ENCODE assay signal across 8 cellular contexts in the genomic region with DNA sequence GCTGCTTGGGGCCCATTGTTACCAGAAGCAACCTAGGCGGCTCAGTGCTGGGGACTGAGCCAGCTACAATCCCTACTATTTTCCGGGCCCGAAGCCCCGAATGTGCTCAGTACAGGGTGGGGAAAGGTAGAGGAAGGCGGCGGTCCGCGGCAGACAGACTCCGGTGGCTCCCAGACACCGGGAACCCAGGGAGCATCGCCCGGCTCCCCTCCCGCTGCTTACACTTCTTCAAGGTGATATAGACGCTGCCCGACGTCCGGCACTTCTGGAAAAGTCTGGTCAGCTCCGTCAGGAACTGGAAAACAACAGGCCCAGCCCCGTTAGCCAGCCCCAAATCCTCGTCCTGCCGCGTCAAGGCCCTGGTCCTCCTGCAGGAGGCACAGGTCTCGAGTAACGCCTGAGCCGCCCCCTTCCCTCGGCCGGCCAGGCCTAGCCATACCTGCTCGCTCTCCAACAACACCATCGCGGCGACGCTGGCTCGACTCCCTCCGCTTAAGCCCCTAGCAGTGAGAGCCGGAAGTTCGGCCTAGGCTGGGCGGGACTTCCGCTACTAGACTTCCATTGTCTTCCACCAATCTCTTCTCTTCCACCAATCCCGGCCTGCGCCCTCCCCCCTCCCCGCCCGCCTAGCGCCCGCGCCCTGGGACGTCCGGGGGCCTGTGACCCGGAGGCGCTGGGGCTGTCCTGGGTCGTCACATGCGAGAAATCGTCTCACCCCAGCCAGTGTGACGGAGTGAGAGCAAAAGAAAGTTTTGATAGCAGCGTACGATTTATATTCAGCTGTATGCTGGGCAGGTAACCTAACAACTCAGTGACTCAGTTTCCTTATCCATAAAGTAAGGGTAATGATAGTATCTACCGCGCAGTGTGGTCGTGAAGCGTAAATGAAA. TPM values are rescaled to one million over a fixed set of nuclear protein-coding genes. Genes with fewer than 3 reads are reported as not detected.
DNase-seq lines count a peak whose midpoint lies in the region; ATAC-seq and TF ChIP-seq lines count a peak whose summit lies in the region.

A gene with protein sequence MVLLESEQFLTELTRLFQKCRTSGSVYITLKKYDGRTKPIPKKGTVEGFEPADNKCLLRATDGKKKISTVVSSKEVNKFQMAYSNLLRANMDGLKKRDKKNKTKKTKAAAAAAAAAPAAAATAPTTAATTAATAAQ (minus strand): TSS at position 528 of the 890 bp plus-strand sequence. CDS start 65 bp downstream, at position 463.

- H3K4me3 ChIP-seq in adrenal gland (peak within 1 kb of the TSS; percentile 60 to 97 (median 86)), heart left ventricle (peak within 1 kb of the TSS; percentile 72 to 98 (median 84)), transverse colon (peak within 1 kb of the TSS; percentile 67 to 87 (median 82))

- peaks cover 0 to 34% of the 10 kb centered on the region in 2 donors for H3K36me3 ChIP-seq in adrenal gland (replicated peaks in 1 of 2)
- peaks cover 0 to 40% (median 38%) of the 10 kb centered on the region in 9 donors for H3K36me3 ChIP-seq in heart left ventricle
- peaks cover 0 to 35% (median 14%) of the 10 kb centered on the region in 4 donors for H3K36me3 ChIP-seq in transverse colon

- TF ChIP-seq CTCF in adrenal gland (IDR thresholded peaks at IDR 0.05) (peak in 5 of 6 experiments; percentile 18 to 59 (median 47)), heart left ventricle (IDR thresholded peaks at IDR 0.05) (peak in 4 of 12 donors; percentile 13 to 27 (median 16)), transverse colon (IDR thresholded peaks at IDR 0.05) (peak; percentile 14 to 80 (median 23))

- peak; percentile 81 for DNase-seq in NCI-H146 treated with DMSO at 0.1 percent for 48 hours (lab: John Stamatoyannopoulos, UW; ENCODE audit: unreplicated experiment)
- peak; percentile 86 to 95 (median 88) for DNase-seq in T-helper 1 cell
- peak; percentile 92 to 97 (median 95) for DNase-seq in adrenal gland
- peak; percentile 95 to 97 (median 97) for DNase-seq in heart left ventricle
- DNase-seq in pons (ENCODE audit: low spot score), result peak; percentile 96
- DNase-seq in transverse colon, result peak; percentile 95

- H3K27me3 ChIP-seq in adrenal gland (no peaks in the 10 kb centered on the region), heart left ventricle (no peaks in the 10 kb centered on the region), transverse colon (no peaks in the 10 kb centered on the region)

- TF ChIP-seq EP300 in transverse colon (IDR thresholded peaks at IDR 0.05; ENCODE audit: low read depth), result no peak

- H3K9me3 ChIP-seq in adrenal gland (replicated peaks in 1 of 3), result no peaks in the 10 kb centered on the region
- no peaks in the 10 kb centered on the region for H3K9me3 ChIP-seq in heart left ventricle
- H3K9me3 ChIP-seq in transverse colon, result no peaks in the 10 kb centered on the region

- peak; percentile 90 for TF ChIP-seq POLR2A in GM15510 (IDR thresholded peaks at IDR 0.05; ENCODE audit: borderline replicate concordance, extremely low read depth, insufficient read length)
- TF ChIP-seq POLR2A in adrenal gland (IDR thresholded peaks at IDR 0.05), result peak; percentile 59 to 86
- TF ChIP-seq POLR2A in heart left ventricle (IDR thresholded peaks at IDR 0.05), result peak in 1 of 2 donors; percentile 80
- TF ChIP-seq POLR2A in transverse colon (IDR thresholded peaks at IDR 0.05), result peak; percentile 81

- 0 to 1% (median 1%) methylated on average over 19 to 59 of the region's 59 CpGs for WGBS in adrenal gland, 4 donors
- WGBS in heart left ventricle, 4 donors, result 0 to 1% (median 1%) methylated on average over 47 to 59 of the region's 59 CpGs
- WGBS in transverse colon (ENCODE audit: low coverage in 1 of 2), 2 donors, result 0% methylated on average over 44 of the region's 59 CpGs; no CpG with 5 or more reads in 1 of the 2 donors

- H3K4me1 ChIP-seq in adrenal gland (replicated peaks in 1 of 2) (peaks cover 3 to 31% of the 10 kb centered on the region in 2 donors), heart left ventricle (peaks cover 4 to 43% (median 26%) of the 10 kb centered on the region in 12 donors), transverse colon (peaks cover 4 to 34% (median 16%) of the 10 kb centered on the region in 4 donors)

- in situ Hi-C loops in transverse colon (cut with MboI; ENCODE audit: low pct_ligation_motif_present in 1 of 4, low pct_unique_long_range_greater_than_20kb in 1 of 4, low sequenced_read_pairs in 3 of 4), result loop anchor here in 2 of 4 donors (25.0 kb wide), 2 partner anchors 173 to 223 kb away; no protein-coding TSS in a partner anchor

- intact Hi-C loops in adrenal gland (cut with DNase I), result no loop called here
- intact Hi-C loops in heart left ventricle (cut with DNase I), result loop anchor here in 2 of 10 donors (2.0 to 5.0 kb wide), 3 partner anchors 68 to 257 kb away; a partner anchor contains a TSS
- intact Hi-C loops in transverse colon (cut with DNase I; ENCODE audit: low total_unique reads), result no loop called here

- H3K27ac ChIP-seq in adrenal gland (peak within 1 kb of the TSS; percentile 71 to 98 (median 95)), heart left ventricle (peak within 1 kb of the TSS; percentile 88 to 98 (median 94)), transverse colon (peak within 1 kb of the TSS; percentile 93 to 96 (median 96))

- ATAC-seq in HG02884 (IDR thresholded peaks at IDR 0.05; ENCODE audit: unreplicated experiment), result peak; percentile 95
- ATAC-seq in heart left ventricle, result peak; percentile 97 to 99 (median 98)

RNA-seq across cellular contexts. Expression of the gene that starts here (rescaled TPM):
- total RNA-seq in adrenal gland, result 100 to 1,000 TPM; 173 to 689 (median 275) TPM
- 100 to 1,000 TPM; 352 to 989 (median 549) TPM for polyA plus RNA-seq in adrenal gland
- 100 to 1,000 TPM; 189 to 446 (median 218) TPM for total RNA-seq in heart left ventricle
- 100 to 1,000 TPM; 379 to 702 TPM for polyA plus RNA-seq in heart left ventricle
- total RNA-seq in transverse colon, result 100 to 1,000 TPM; 216 to 511 (median 283) TPM

Comparison
In these comparisons a context has a peak if more than half of its experiments do, and no peak if none do; other contexts are left out.
1. Peak in every context shown above with its lines: DNase-seq, ATAC-seq, H3K4me3 ChIP-seq and H3K27ac ChIP-seq.